In genomic region chr9:127953768-127954505, GRCh38 we compare ENCODE assay signal across 1 cellular context.
TF ChIP-seq lines count a peak whose summit lies in the region.

No MANE protein-coding gene starts in this region.

TF ChIP-seq in IMR-90, 13 proteins besides CTCF, POLR2A, EP300 and RAD21 (continued from another document):
- TF ChIP-seq ELK1 (IDR thresholded peaks at IDR 0.05; ENCODE audit: borderline replicate concordance, low read depth, low read length) = no peak
